Comparison of ENCODE assay signal across 1 cellular context in genomic region chr14:69572634-69573135, GRCh38.
TF ChIP-seq lines count a peak whose summit lies in the region.

No MANE protein-coding gene starts in this region.

TF ChIP-seq in IMR-90, 13 proteins besides CTCF, POLR2A, EP300 and RAD21 (continued from another document):
- no peak for TF ChIP-seq BHLHE40 (IDR thresholded peaks at IDR 0.05; ENCODE audit: low read depth, low read length)
- TF ChIP-seq ELK1 (IDR thresholded peaks at IDR 0.05; ENCODE audit: borderline replicate concordance, low read depth, low read length) = no peak
- no peak for TF ChIP-seq RFX5 (IDR thresholded peaks at IDR 0.05; ENCODE audit: low read depth, low read length)
